20 cellular contexts compared by ENCODE assay signal in genomic region chr14:105385698-105386365, GRCh38. TPM values are rescaled to one million over a fixed set of nuclear protein-coding genes. Genes with fewer than 3 reads are reported as not detected.
"Had no signal": no experiment of that assay in that cellular context is flagged by ENCODE, and none has a peak within 500 bp of the region (broad histone marks: within the 10 kb centered on the region; RNA-seq: fewer than 3 reads in every experiment).

No MANE protein-coding gene starts in this region.

- H3K27ac ChIP-seq: body of pancreas, tibial nerve, vagina had no signal

- FAIRE-seq: frontal cortex had no signal

- H3K27ac Mint-ChIP-seq: activated CD8-positive, alpha-beta T cell treated with anti-CD3 and anti-CD28 coated beads, Interleukin-2, amount 10 ng/mL, durations not matched to agents 7 days and 5 days; activated T-cell treated with anti-CD3 and anti-CD28 coated beads, Interleukin-2, amount 50 U/mL, for 24 hours; activated T-helper 2 cell treated with anti-CD3 and anti-CD28 coated beads, Interferon-gamma antibody, Interleukin-2, Interleukin-4, amounts not matched to agents 10 μg/mL and 5 μg/mL and 100 μg/mL, durations not matched to agents 14 hours and 24 hours and 36 hours; mesothelial cell of epicardium; nephron; stimulated activated naive CD8-positive, alpha-beta T cell treated with anti-CD3 and anti-CD28 coated beads, Interleukin-15, Interleukin-2, amounts not matched to agents 100 ng/mL and 50 ng/mL, for 24 hours had no signal

- H3K27me3 Mint-ChIP-seq: activated T-cell treated with anti-CD3 and anti-CD28 coated beads, Interleukin-2, amount 50 U/mL, for 24 hours; stimulated activated naive CD8-positive, alpha-beta T cell treated with anti-CD3 and anti-CD28 coated beads, Interleukin-15, Interleukin-2, amounts not matched to agents 100 ng/mL and 50 ng/mL, for 24 hours had no signal

- H3K9me3 Mint-ChIP-seq: activated T-cell treated with anti-CD3 and anti-CD28 coated beads, Interleukin-2, amount 50 U/mL, for 24 hours; activated T-helper 2 cell treated with anti-CD3 and anti-CD28 coated beads, Interferon-gamma antibody, Interleukin-2, Interleukin-4, amounts not matched to agents 10 μg/mL and 5 μg/mL and 100 μg/mL, durations not matched to agents 14 hours and 24 hours and 36 hours; mesothelial cell of epicardium; nephron; stimulated activated naive CD8-positive, alpha-beta T cell treated with anti-CD3 and anti-CD28 coated beads, Interleukin-15, Interleukin-2, amounts not matched to agents 100 ng/mL and 50 ng/mL, for 24 hours had no signal

- H3K4me1 ChIP-seq: vagina had no signal

- ATAC-seq: activated CD8-positive, alpha-beta T cell treated with anti-CD3 and anti-CD28 coated beads, Interleukin-2, amount 10 ng/mL, durations not matched to agents 7 days and 5 days; body of pancreas had no signal

- H3K4me3 Mint-ChIP-seq: activated CD8-positive, alpha-beta T cell treated with anti-CD3 and anti-CD28 coated beads, Interleukin-2, amount 10 ng/mL, durations not matched to agents 7 days and 5 days; activated T-cell treated with anti-CD3 and anti-CD28 coated beads, Interleukin-2, amount 50 U/mL, for 24 hours; mesothelial cell of epicardium; nephron; stimulated activated naive CD8-positive, alpha-beta T cell treated with anti-CD3 and anti-CD28 coated beads, Interleukin-15, Interleukin-2, amounts not matched to agents 100 ng/mL and 50 ng/mL, for 24 hours had no signal

- H3K27me3 ChIP-seq: body of pancreas, tibial nerve, vagina had no signal

- H3K4me1 Mint-ChIP-seq: mesothelial cell of epicardium had no signal

- H3K9me3 ChIP-seq: body of pancreas, tibial nerve, vagina had no signal

- DNase-seq: activated CD4-positive, alpha-beta T cell treated with anti-CD3 and anti-CD28 coated beads for 48 hours; activated CD4-positive, CD25-positive, alpha-beta regulatory T cell; activated CD8-positive, alpha-beta T cell treated with anti-CD3 and anti-CD28 coated beads, Interleukin-2, amount 10 ng/mL, durations not matched to agents 7 days and 5 days; activated naive CD4-positive, alpha-beta T cell treated with Interleukin-2 at 50 U/mL for 16 hours; activated T-cell treated with anti-CD3 and anti-CD28 coated beads, Interleukin-2, amount 50 U/mL, for 24 hours; erythroblast; kidney glomerular epithelial cell; retina; stimulated activated CD4-positive, alpha-beta T cell treated with anti-CD3 and anti-CD28 coated beads, Interleukin-15, amount 100 ng/mL, for 24 hours; stimulated activated CD4-positive, alpha-beta T cell treated with anti-CD3 and anti-CD28 coated beads, Interleukin-2, amount 100 ng/mL, for 48 hours; T-helper 9 cell had no signal

- H3K4me3 ChIP-seq: body of pancreas, skin epidermis, tibial nerve, vagina had no signal

RNA-seq across cellular contexts. Expression of gene TEX22, which starts 12.5 kb away (rescaled TPM):
- total RNA-seq: vagina had no signal
